Comparison of ENCODE assay signal across 1 cellular context in the genomic region with DNA sequence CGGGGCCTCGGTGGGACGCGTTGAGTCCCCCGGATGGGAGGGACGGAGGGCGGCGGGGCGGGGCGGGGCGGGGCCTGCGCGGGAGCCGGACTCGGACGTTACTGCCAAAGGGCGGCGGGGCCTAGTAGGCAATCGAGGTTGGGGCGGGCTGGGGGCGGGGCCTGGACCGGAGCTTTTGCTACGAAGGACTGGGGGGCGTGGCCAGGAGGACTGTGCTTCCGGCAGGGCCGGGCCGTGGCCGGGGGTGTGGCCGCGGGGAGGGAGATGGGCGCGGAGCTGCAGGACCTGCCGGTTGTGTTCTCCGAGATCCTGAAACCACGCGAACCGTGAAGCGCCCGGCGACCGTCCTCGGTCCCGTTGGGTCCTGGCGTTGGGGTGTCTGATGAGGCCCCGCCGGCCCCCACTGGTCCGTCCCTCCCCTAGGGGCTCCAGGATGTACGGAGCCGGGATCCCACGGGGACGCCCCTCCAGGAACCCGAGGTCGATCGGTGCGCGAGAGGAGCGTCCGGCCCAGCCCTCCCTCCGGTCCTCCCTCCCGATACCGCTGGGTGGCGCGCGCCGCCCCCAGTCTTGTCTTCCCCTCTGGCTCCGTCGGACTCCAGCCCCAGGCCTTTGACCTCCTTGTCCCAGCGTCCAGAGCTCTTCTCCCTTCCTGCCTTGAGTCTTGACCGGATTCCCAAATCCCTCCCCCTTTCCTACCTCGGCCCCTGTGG.
TF ChIP-seq lines count a peak whose summit lies in the region.

No MANE protein-coding gene starts in this region.

TF ChIP-seq in H1, 55 proteins besides CTCF, POLR2A, EP300 and RAD21:
- peak; percentile 78 for TF ChIP-seq PHF8 (conservative IDR thresholded peaks at IDR 0.05; ENCODE audit: low read depth, low read length)
- TF ChIP-seq TBP (IDR thresholded peaks at IDR 0.05; ENCODE audit: low read depth, low read length): peak; percentile 26; the same call in 1 of the 2 replicates
- peak; percentile 64; the same call in 1 of the 2 replicates for TF ChIP-seq RBBP5 (IDR thresholded peaks at IDR 0.05; ENCODE audit: borderline replicate concordance, low read depth, low read length)
- TF ChIP-seq POLR2AphosphoS5 (IDR thresholded peaks at IDR 0.05; ENCODE audit: low read depth, low read length): peak; percentile 76
- TF ChIP-seq ASH2L (IDR thresholded peaks at IDR 0.05; ENCODE audit: low read length): peak; percentile 66
- TF ChIP-seq KDM1A (IDR thresholded peaks at IDR 0.05; ENCODE audit: borderline replicate concordance, low read length): no peak
- TF ChIP-seq CREB1 (IDR thresholded peaks at IDR 0.05): peak; percentile 34
- peak; percentile 30 for TF ChIP-seq KDM4A (IDR thresholded peaks at IDR 0.05; ENCODE audit: low read depth, low read length, severe bottlenecking)
- TF ChIP-seq, protein P1, sequence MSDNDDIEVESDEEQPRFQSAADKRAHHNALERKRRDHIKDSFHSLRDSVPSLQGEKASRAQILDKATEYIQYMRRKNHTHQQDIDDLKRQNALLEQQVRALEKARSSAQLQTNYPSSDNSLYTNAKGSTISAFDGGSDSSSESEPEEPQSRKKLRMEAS (IDR thresholded peaks at IDR 0.05): peak; percentile 8; the same call in 1 of the 2 replicates
- no peak for TF ChIP-seq FOSL1 (IDR thresholded peaks at IDR 0.05; ENCODE audit: insufficient read depth, low read depth, low read length)
- TF ChIP-seq TAF1 (IDR thresholded peaks at IDR 0.05; ENCODE audit: low read depth, low read length): peak; percentile 52; the same call in 1 of the 2 replicates
- peak; percentile 77 for TF ChIP-seq BACH1 (IDR thresholded peaks at IDR 0.05; ENCODE audit: low read length)
- no peak for TF ChIP-seq KDM5A (IDR thresholded peaks at IDR 0.05; ENCODE audit: low read length)
- TF ChIP-seq SP4 (IDR thresholded peaks at IDR 0.05; ENCODE audit: low read length): no peak
- 0 out of 4 replicates have a peak, but pooled peaks have one; percentile 45 to 50 for TF ChIP-seq SIN3A (conservative IDR thresholded peaks at IDR 0.05 in 1 of 2, IDR thresholded peaks at IDR 0.05 in 1 of 2; ENCODE audit: low read depth in 1 of 2, low read length in 2 of 2)
- TF ChIP-seq CHD2 (IDR thresholded peaks at IDR 0.05; ENCODE audit: low read length): 0 out of 2 replicates have a peak, but pooled peaks have one; percentile 9
- TF ChIP-seq SIRT6 (IDR thresholded peaks at IDR 0.05; ENCODE audit: low read length): no peak
- TF ChIP-seq GABPA (IDR thresholded peaks at IDR 0.05; ENCODE audit: borderline replicate concordance, insufficient read depth, low read length): peak; percentile 14; the same call in 1 of the 2 replicates
